35 cellular contexts compared by ENCODE assay signal in genomic region chr2:63008838-63009237, GRCh38. TPM values are rescaled to one million over a fixed set of nuclear protein-coding genes. Genes with fewer than 3 reads are reported as not detected.
"Had no signal": no experiment of that assay in that cellular context is flagged by ENCODE, and none has a peak within 500 bp of the region (broad histone marks: within the 10 kb centered on the region; RNA-seq: fewer than 3 reads in every experiment).

No MANE protein-coding gene starts in this region.

- H3K27ac Mint-ChIP-seq: activated B cell treated with CpG ODN at 0.5 μM for 24 hours; activated CD8-positive, alpha-beta T cell treated with anti-CD3 and anti-CD28 coated beads for 36 hours; activated naive CD8-positive, alpha-beta T cell; activated T-helper 17 cell treated with anti-CD3 and anti-CD28 coated beads, Interleukin-2, amount 50 U/mL, for 72 hours; T-helper 17 cell; T-helper 2 cell treated with Interferon-gamma antibody and Interleukin-4, amounts not matched to agents 5 μg/mL and 100 μg/mL, for 36 hours had no signal

- DNase-seq: activated B cell treated with CpG ODN at 0.5 μM for 24 hours; activated CD4-positive, alpha-beta T cell treated with anti-CD3 and anti-CD28 coated beads for 48 hours; activated CD4-positive, alpha-beta T cell treated with anti-CD3 and anti-CD28 coated beads, Interleukin-2, amount 50 U/mL, for 1 hour; activated CD4-positive, alpha-beta T cell treated with anti-CD3 and anti-CD28 coated beads, Interleukin-2, amount 50 U/mL, for 48 hours; activated CD8-positive, alpha-beta memory T cell treated with anti-CD3 and anti-CD28 coated beads for 24 hours; activated CD8-positive, alpha-beta T cell treated with anti-CD3 and anti-CD28 coated beads for 36 hours; activated effector memory CD4-positive, alpha-beta T cell treated with Interleukin-2 at 50 U/mL for 16 hours; activated gamma-delta T cell treated with Interleukin-2 at 50 U/mL for 16 hours; activated naive CD4-positive, alpha-beta T cell treated with anti-CD3 and anti-CD28 coated beads, Interleukin-2, amount 50 U/mL, for 16 hours; activated naive CD4-positive, alpha-beta T cell treated with Interleukin-2 at 50 U/mL for 16 hours; activated T-cell treated with anti-CD3 and anti-CD28 coated beads, Interleukin-2, amount 50 U/mL, for 4 hours; amniotic stem cell; anterior cingulate cortex; brain microvascular endothelial cell; caudate nucleus; cortex of kidney; dermis blood vessel endothelial cell; effector CD8-positive, alpha-beta T cell; esophagus squamous epithelium; foreskin melanocyte; head of caudate nucleus; T-helper 1 cell; T-helper 17 cell; T1000; WERI-Rb-1 had no signal

- H3K9me3 Mint-ChIP-seq: activated B cell treated with CpG ODN at 0.5 μM for 24 hours; activated CD8-positive, alpha-beta T cell treated with anti-CD3 and anti-CD28 coated beads for 36 hours; activated T-cell treated with anti-CD3 and anti-CD28 coated beads, Interleukin-2, amount 50 U/mL, for 4 hours; activated T-helper 17 cell treated with anti-CD3 and anti-CD28 coated beads, Interleukin-2, amount 50 U/mL, for 72 hours; T-helper 2 cell treated with Interferon-gamma antibody and Interleukin-4, amounts not matched to agents 5 μg/mL and 100 μg/mL, for 36 hours had no signal

- H3K4me3 ChIP-seq: esophagus squamous epithelium had no signal

- H3K36me3 ChIP-seq: brain microvascular endothelial cell, WERI-Rb-1 had no signal

- H3K27me3 Mint-ChIP-seq: activated B cell treated with CpG ODN at 0.5 μM for 24 hours; activated CD8-positive, alpha-beta T cell treated with anti-CD3 and anti-CD28 coated beads for 36 hours; activated naive CD8-positive, alpha-beta T cell; activated T-helper 17 cell treated with anti-CD3 and anti-CD28 coated beads, Interleukin-2, amount 50 U/mL, for 72 hours; T-helper 17 cell had no signal

- H3K27me3 ChIP-seq: brain microvascular endothelial cell, esophagus squamous epithelium had no signal

- H3K4me1 ChIP-seq: esophagus squamous epithelium had no signal

- H3K4me1 Mint-ChIP-seq: activated B cell treated with CpG ODN at 0.5 μM for 24 hours; activated T-helper 17 cell treated with anti-CD3 and anti-CD28 coated beads, Interleukin-2, amount 50 U/mL, for 72 hours; T-helper 17 cell had no signal

- H3K9me3 ChIP-seq: esophagus squamous epithelium had no signal

- H3K27ac ChIP-seq: brain microvascular endothelial cell, epithelial cell of prostate, esophagus squamous epithelium, WERI-Rb-1 had no signal

- ATAC-seq: activated CD4-positive, CD25-positive, alpha-beta regulatory T cell treated with anti-CD3 and anti-CD28 coated beads, Interleukin-2, amount 50 U/mL, for 24 hours; activated CD8-positive, alpha-beta T cell treated with anti-CD3 and anti-CD28 coated beads for 36 hours; activated T-cell treated with anti-CD3 and anti-CD28 coated beads, Interleukin-2, amount 50 U/mL, for 4 hours; activated T-helper 17 cell treated with anti-CD3 and anti-CD28 coated beads, Interleukin-2, amount 50 U/mL, for 72 hours; T-helper 17 cell had no signal

- FAIRE-seq: astrocyte, bronchial epithelial cell, endothelial cell of umbilical vein had no signal

- H3K4me3 Mint-ChIP-seq: activated B cell treated with CpG ODN at 0.5 μM for 24 hours; activated CD8-positive, alpha-beta T cell treated with anti-CD3 and anti-CD28 coated beads for 36 hours; activated naive CD8-positive, alpha-beta T cell; activated T-cell treated with anti-CD3 and anti-CD28 coated beads, Interleukin-2, amount 50 U/mL, for 4 hours; activated T-helper 17 cell treated with anti-CD3 and anti-CD28 coated beads, Interleukin-2, amount 50 U/mL, for 72 hours; T-helper 17 cell; T-helper 2 cell treated with Interferon-gamma antibody and Interleukin-4, amounts not matched to agents 5 μg/mL and 100 μg/mL, for 36 hours had no signal

RNA-seq across cellular contexts. Expression of gene OTX1, which starts 41.8 kb away (rescaled TPM):
- total RNA-seq: activated B cell treated with CpG ODN at 0.5 μM for 24 hours; activated CD8-positive, alpha-beta T cell treated with anti-CD3 and anti-CD28 coated beads for 36 hours; activated T-cell treated with anti-CD3 and anti-CD28 coated beads, Interleukin-2, amount 50 U/mL, for 4 hours; activated T-helper 17 cell treated with anti-CD3 and anti-CD28 coated beads, Interleukin-2, amount 50 U/mL, for 72 hours; endothelial cell of umbilical vein; fibroblast of villous mesenchyme; T-helper 17 cell had no signal
- polyA plus RNA-seq: endothelial cell of umbilical vein, fibroblast of lung had no signal
